1 cellular context compared by ENCODE assay signal in genomic region chr17:65047939-65048338, GRCh38.
TF ChIP-seq lines count a peak whose summit lies in the region.

No MANE protein-coding gene starts in this region.

TF ChIP-seq in GM23338, 12 proteins besides CTCF, POLR2A, EP300 and RAD21 (continued from another document):
- no peak for TF ChIP-seq JUNB (IDR thresholded peaks at IDR 0.05; ENCODE audit: unreplicated experiment)
- no peak for TF ChIP-seq EZH2phosphoT487 (IDR thresholded peaks at IDR 0.05; ENCODE audit: unreplicated experiment)
- no peak for TF ChIP-seq NANOG (IDR thresholded peaks at IDR 0.05; ENCODE audit: borderline replicate concordance)
- no peak for TF ChIP-seq EZH2 (IDR thresholded peaks at IDR 0.05; ENCODE audit: low read depth, unreplicated experiment)
